In genomic region chr7:25862254-25862992, GRCh38 we compare ENCODE assay signal across 8 cellular contexts.
DNase-seq lines count a peak whose midpoint lies in the region; ATAC-seq, FAIRE-seq and TF ChIP-seq lines count a peak whose summit lies in the region.

No MANE protein-coding gene starts in this region.

- H3K9ac ChIP-seq in astrocyte (ENCODE audit: low read length), result no peak overlapping the region

- H3K36me3 Mint-ChIP-seq in astrocyte (ENCODE audit: low read depth, unreplicated experiment) (peaks cover 3% of the 10 kb centered on the region), immature natural killer cell (peaks cover 0 to 11% (median 9%) of the 10 kb centered on the region in 3 donors)

- no peak overlapping the region for H2AFZ ChIP-seq in astrocyte (ENCODE audit: low read depth, low read length)

- peak overlapping the region; percentile 20 for H3K4me3 ChIP-seq in astrocyte (ENCODE audit: insufficient read depth, low read depth, low read length)

- H3K4me3 Mint-ChIP-seq in astrocyte (ENCODE audit: unreplicated experiment) (peak overlapping the region; percentile 62), immature natural killer cell (peak overlapping the region; percentile 68 to 82 (median 72))

- no peaks in the 10 kb centered on the region for H3K79me2 ChIP-seq in astrocyte (ENCODE audit: insufficient read depth, low read length)

- no peaks in the 10 kb centered on the region for H4K20me1 ChIP-seq in astrocyte (ENCODE audit: insufficient read depth, low read length)

- H3K9me3 ChIP-seq in astrocyte (ENCODE audit: insufficient read depth, low read depth, low read length), result no peaks in the 10 kb centered on the region

- no peaks in the 10 kb centered on the region for H3K36me3 ChIP-seq in astrocyte (ENCODE audit: insufficient read depth, low read length)

- H3K4me1 ChIP-seq in astrocyte (ENCODE audit: insufficient read depth, low read length), result peaks cover under 1% of the 10 kb centered on the region

- H3K9me3 Mint-ChIP-seq in astrocyte (ENCODE audit: unreplicated experiment) (peaks cover 13% of the 10 kb centered on the region), immature natural killer cell (peaks cover 15 to 47% (median 35%) of the 10 kb centered on the region in 6 donors)

- peak overlapping the region; percentile 68 for H3K4me2 ChIP-seq in astrocyte (ENCODE audit: low read length)

- FAIRE-seq in astrocyte (lab: Jason Lieb, UNC), result peak; percentile 63

- H3K27me3 ChIP-seq in astrocyte (ENCODE audit: insufficient read depth, low read length), result peaks cover 83% of the 10 kb centered on the region

- H3K27ac Mint-ChIP-seq in astrocyte (ENCODE audit: unreplicated experiment) (peak overlapping the region; percentile 58), immature natural killer cell (peak overlapping the region in 3 of 6 donors; percentile 20 to 75 (median 61))

- ATAC-seq in GM18520 (IDR thresholded peaks at IDR 0.05; ENCODE audit: unreplicated experiment), result peak; percentile 89
- ATAC-seq in HG03039 (IDR thresholded peaks at IDR 0.05; ENCODE audit: unreplicated experiment), result peak; percentile 90

- no peak overlapping the region for H3K27ac ChIP-seq in astrocyte (ENCODE audit: low read depth, low read length)

- DNase-seq in A172 (ENCODE audit: low spot score), result peak; percentile 100
- DNase-seq in NCI-H187 treated with DMSO at 0.1 percent for 48 hours (lab: John Stamatoyannopoulos, UW), result peak; percentile 100
- peak; percentile 65 for DNase-seq in T-helper 22 cell (ENCODE audit: low read depth)
- DNase-seq in astrocyte (ENCODE audit: low read depth), result peak; percentile 97
- DNase-seq in immature natural killer cell, result peak; percentile 59 to 75 (median 65)
- DNase-seq in stimulated activated CD4-positive, alpha-beta T cell treated with anti-CD3 and anti-CD28 coated beads, Interleukin-1b, Interleukin-23, amount 100 ng/mL, for 4 hours (ENCODE audit: low read depth in 2 of 2), result peak; percentile 53 to 60

- TF ChIP-seq CTCF in astrocyte (IDR thresholded peaks at IDR 0.05; ENCODE audit: insufficient read depth, low read depth, low read length), result no peak

- peaks cover 59% of the 10 kb centered on the region for H3K27me3 Mint-ChIP-seq in astrocyte (ENCODE audit: low read depth, unreplicated experiment)
- H3K27me3 Mint-ChIP-seq in immature natural killer cell (ENCODE audit: low read depth in 3 of 3), result peaks cover 11 to 35% (median 20%) of the 10 kb centered on the region in 3 donors

- H3K4me1 Mint-ChIP-seq in astrocyte (ENCODE audit: low read depth, unreplicated experiment), result peaks cover 4% of the 10 kb centered on the region
- peaks cover 20 to 35% of the 10 kb centered on the region in 2 donors for H3K4me1 Mint-ChIP-seq in immature natural killer cell
